8 cellular contexts compared by ENCODE assay signal in genomic region chr1:234933475-234933874, GRCh38.
DNase-seq lines count a peak whose midpoint lies in the region; ATAC-seq, FAIRE-seq and TF ChIP-seq lines count a peak whose summit lies in the region.

No MANE protein-coding gene starts in this region.

- intact Hi-C loops in body of pancreas (cut with DNase I), result no loop called here
- intact Hi-C loops in A673 (cut with micrococcal nuclease; ENCODE audit: unreplicated experiment), result no loop called here

- no peak for TF ChIP-seq CTCF in body of pancreas (IDR thresholded peaks at IDR 0.05)
- TF ChIP-seq CTCF in osteocyte (IDR thresholded peaks at IDR 0.05), result no peak
- no peak for TF ChIP-seq CTCF in mesothelial cell of epicardium (IDR thresholded peaks at IDR 0.05; ENCODE audit: unreplicated experiment)
- no peak for TF ChIP-seq CTCF in A673 (conservative IDR thresholded peaks at IDR 0.05; ENCODE audit: low read depth, low read length)

- no peak overlapping the region for H3K4me3 Mint-ChIP-seq in osteocyte (ENCODE audit: unreplicated experiment)
- H3K4me3 Mint-ChIP-seq in mesothelial cell of epicardium, result no peak overlapping the region

- TF ChIP-seq POLR2A in H54 (IDR thresholded peaks at IDR 0.05; ENCODE audit: low read depth, low read length) (no peak), body of pancreas (IDR thresholded peaks at IDR 0.05) (no peak)

- H3K27ac Mint-ChIP-seq in osteocyte (ENCODE audit: unreplicated experiment) (peak overlapping the region; percentile 64), mesothelial cell of epicardium (no peak overlapping the region)

- H3K4me3 ChIP-seq in body of pancreas (no peak overlapping the region), A673 (ENCODE audit: low read depth, low read length, poor library complexity, severe bottlenecking) (no peak overlapping the region)

- no TSS peak for BruUV-seq in A673 (replicated peaks; lab: Mats Ljungman, UMichigan)

- H3K4me1 Mint-ChIP-seq in osteocyte (ENCODE audit: unreplicated experiment) (peaks cover 23% of the 10 kb centered on the region), mesothelial cell of epicardium (peaks cover under 1% of the 10 kb centered on the region)

- POLR2A ChIA-PET in A673 (lab: Charles Lee; ENCODE audit: low non-redundant PET), result no interaction called here

- CTCF ChIA-PET in A673 (lab: Charles Lee), result no interaction called here

- peak overlapping the region in 1 of 4 donors; percentile 10 for H3K27ac ChIP-seq in body of pancreas
- no peak overlapping the region for H3K27ac ChIP-seq in A673 (ENCODE audit: low read depth, low read length, poor library complexity, severe bottlenecking)

- WGBS in body of pancreas, 2 donors, result 38 to 50% methylated on average over 2 of the region's 2 CpGs

- no peaks in the 10 kb centered on the region for H3K36me3 ChIP-seq in body of pancreas (replicated peaks in 1 of 2; ENCODE audit: insufficient read depth in 1 of 2, low read depth in 2 of 2)
- no peaks in the 10 kb centered on the region for H3K36me3 ChIP-seq in A673 (ENCODE audit: insufficient read depth, low read length, poor library complexity, severe bottlenecking)

- H3K9me3 ChIP-seq in body of pancreas (no peaks in the 10 kb centered on the region), A673 (ENCODE audit: low read depth, low read length, poor library complexity, severe bottlenecking) (no peaks in the 10 kb centered on the region)

- H3K4me1 ChIP-seq in body of pancreas (no peaks in the 10 kb centered on the region), A673 (ENCODE audit: insufficient read depth, low read length, poor library complexity, severe bottlenecking) (no peaks in the 10 kb centered on the region)

- H3K27me3 Mint-ChIP-seq in osteocyte (ENCODE audit: unreplicated experiment), result no peaks in the 10 kb centered on the region
- no peaks in the 10 kb centered on the region for H3K27me3 Mint-ChIP-seq in mesothelial cell of epicardium (ENCODE audit: low read depth)

- H3K36me3 Mint-ChIP-seq in osteocyte (ENCODE audit: unreplicated experiment) (no peaks in the 10 kb centered on the region), mesothelial cell of epicardium (no peaks in the 10 kb centered on the region)

- no peak for FAIRE-seq in H54 (lab: Jason Lieb, UNC)

- no peaks in the 10 kb centered on the region for H3K27me3 ChIP-seq in body of pancreas
- no peaks in the 10 kb centered on the region for H3K27me3 ChIP-seq in A673 (replicated peaks; ENCODE audit: insufficient read depth, low read depth, low read length, poor library complexity)

- DNase-seq in H54 (ENCODE audit: insufficient read length, low spot score) (peak; percentile 39), MV-4-11 (lab: John Stamatoyannopoulos, UW) (peak; percentile 92), body of pancreas (peak in 3 of 4 donors; percentile 11 to 62 (median 36)), osteocyte (ENCODE audit: extremely low spot score, unreplicated experiment) (no peak), SW 1271 (lab: John Stamatoyannopoulos, UW) (no peak), mesothelial cell of epicardium (ENCODE audit: low spot score in 2 of 2, unreplicated experiment in 2 of 2) (no peak), A673 (ENCODE audit: low spot score) (no peak)

- peak; percentile 86 for ATAC-seq in GM18520 (IDR thresholded peaks at IDR 0.05; ENCODE audit: unreplicated experiment)
- ATAC-seq in body of pancreas, result peak; percentile 28

- H3K9me3 Mint-ChIP-seq in osteocyte (ENCODE audit: unreplicated experiment), result no peaks in the 10 kb centered on the region
- no peaks in the 10 kb centered on the region for H3K9me3 Mint-ChIP-seq in mesothelial cell of epicardium

Comparison
In these comparisons a context has a peak if more than half of its experiments do, and no peak if none do; other contexts are left out.
1. DNase-seq: peak in H54 (single experiment), MV-4-11 (single experiment) and body of pancreas (3 of 4); none in osteocyte (single experiment), SW 1271 (0 of 2), mesothelial cell of epicardium (0 of 2) and A673 (single experiment).